In the genomic region with DNA sequence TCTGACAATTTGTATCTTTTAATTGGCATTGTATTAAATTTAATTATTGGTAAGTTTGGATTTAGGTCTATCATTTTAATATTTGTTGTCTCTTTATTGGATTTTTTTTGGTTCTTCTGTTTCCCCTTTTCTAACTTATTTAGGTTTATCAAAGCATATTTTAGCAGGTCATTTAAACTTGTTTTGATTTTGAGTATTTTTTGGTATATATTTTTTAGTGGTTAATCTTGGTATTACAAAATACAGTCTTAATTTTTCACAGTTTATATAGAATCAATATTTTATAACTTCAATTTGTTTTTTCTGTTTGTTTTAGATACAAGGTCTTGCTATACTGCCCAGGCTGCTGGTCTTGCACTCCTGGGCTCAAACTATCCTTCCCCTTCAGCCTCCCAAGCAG, we compare ENCODE assay signal across 24 cellular contexts.
"Had no signal": no experiment of that assay in that cellular context is flagged by ENCODE, and none has a peak within 500 bp of the region (broad histone marks: within the 10 kb centered on the region; RNA-seq: fewer than 3 reads in every experiment).

No MANE protein-coding gene starts in this region.

- DNase-seq: central memory CD4-positive, alpha-beta T cell; dermis blood vessel endothelial cell; effector memory CD4-positive, alpha-beta T cell; left cardiac atrium; left lung; mesendoderm; midbrain; naive thymus-derived CD4-positive, alpha-beta T cell; stimulated activated CD4-positive, alpha-beta T cell treated with anti-CD3 and anti-CD28 coated beads, Interleukin-2, amount 100 ng/mL, for 24 hours; stimulated activated CD4-positive, alpha-beta T cell treated with anti-CD3 and anti-CD28 coated beads, Interleukin-4, amount 100 ng/mL, for 24 hours; stimulated activated naive CD8-positive, alpha-beta T cell treated with anti-CD3 and anti-CD28 coated beads, Interleukin-15, Interleukin-2, amounts not matched to agents 100 U/mL and 50 U/mL, for 24 hours; substantia nigra; testis; upper lobe of right lung; uterus had no signal

- H3K27me3 ChIP-seq: neural progenitor cell, right atrium auricular region, testis, tibial nerve, upper lobe of right lung, uterus had no signal

- H3K27ac Mint-ChIP-seq: naive thymus-derived CD4-positive, alpha-beta T cell; nephron; neural progenitor cell; stimulated activated effector memory CD8-positive, alpha-beta T cell treated with anti-CD3 and anti-CD28 coated beads, Interleukin-12 subunit alpha, Interleukin-12 subunit beta, amount 100 ng/mL, for 72 hours had no signal

- ATAC-seq: left cardiac atrium; left lung; naive thymus-derived CD4-positive, alpha-beta T cell; sciatic nerve; stimulated activated effector memory CD8-positive, alpha-beta T cell treated with anti-CD3 and anti-CD28 coated beads, Interleukin-12 subunit alpha, Interleukin-12 subunit beta, amount 100 ng/mL, for 72 hours; stimulated activated naive CD8-positive, alpha-beta T cell treated with anti-CD3 and anti-CD28 coated beads, Interleukin-15, Interleukin-2, amounts not matched to agents 100 U/mL and 50 U/mL, for 24 hours; upper lobe of right lung had no signal

- H3K4me3 ChIP-seq: coronary artery, left lung, neural progenitor cell, prostate gland, right atrium auricular region, testis, tibial nerve, upper lobe of right lung, uterus had no signal

- H3K36me3 ChIP-seq: left lung, neural progenitor cell, prostate gland, right atrium auricular region, tibial nerve, upper lobe of right lung, uterus had no signal

- H3K27ac ChIP-seq: coronary artery, left lung, neural progenitor cell, parathyroid adenoma, prostate gland, right atrium auricular region, testis, tibial nerve, upper lobe of right lung, uterus had no signal

- H3K36me3 Mint-ChIP-seq: neural progenitor cell; stimulated activated effector memory CD8-positive, alpha-beta T cell treated with anti-CD3 and anti-CD28 coated beads, Interleukin-12 subunit alpha, Interleukin-12 subunit beta, amount 100 ng/mL, for 72 hours had no signal

- H3K4me3 Mint-ChIP-seq: naive thymus-derived CD4-positive, alpha-beta T cell; nephron; neural progenitor cell; stimulated activated effector memory CD8-positive, alpha-beta T cell treated with anti-CD3 and anti-CD28 coated beads, Interleukin-12 subunit alpha, Interleukin-12 subunit beta, amount 100 ng/mL, for 72 hours had no signal

- H3K4me1 Mint-ChIP-seq: stimulated activated effector memory CD8-positive, alpha-beta T cell treated with anti-CD3 and anti-CD28 coated beads, Interleukin-12 subunit alpha, Interleukin-12 subunit beta, amount 100 ng/mL, for 72 hours had no signal

- H3K4me1 ChIP-seq: left lung, parathyroid adenoma, prostate gland, right atrium auricular region, upper lobe of right lung, uterus had no signal

- H3K9me3 ChIP-seq: prostate gland, testis, upper lobe of right lung, uterus had no signal
